25 cellular contexts compared by ENCODE assay signal in the genomic region with DNA sequence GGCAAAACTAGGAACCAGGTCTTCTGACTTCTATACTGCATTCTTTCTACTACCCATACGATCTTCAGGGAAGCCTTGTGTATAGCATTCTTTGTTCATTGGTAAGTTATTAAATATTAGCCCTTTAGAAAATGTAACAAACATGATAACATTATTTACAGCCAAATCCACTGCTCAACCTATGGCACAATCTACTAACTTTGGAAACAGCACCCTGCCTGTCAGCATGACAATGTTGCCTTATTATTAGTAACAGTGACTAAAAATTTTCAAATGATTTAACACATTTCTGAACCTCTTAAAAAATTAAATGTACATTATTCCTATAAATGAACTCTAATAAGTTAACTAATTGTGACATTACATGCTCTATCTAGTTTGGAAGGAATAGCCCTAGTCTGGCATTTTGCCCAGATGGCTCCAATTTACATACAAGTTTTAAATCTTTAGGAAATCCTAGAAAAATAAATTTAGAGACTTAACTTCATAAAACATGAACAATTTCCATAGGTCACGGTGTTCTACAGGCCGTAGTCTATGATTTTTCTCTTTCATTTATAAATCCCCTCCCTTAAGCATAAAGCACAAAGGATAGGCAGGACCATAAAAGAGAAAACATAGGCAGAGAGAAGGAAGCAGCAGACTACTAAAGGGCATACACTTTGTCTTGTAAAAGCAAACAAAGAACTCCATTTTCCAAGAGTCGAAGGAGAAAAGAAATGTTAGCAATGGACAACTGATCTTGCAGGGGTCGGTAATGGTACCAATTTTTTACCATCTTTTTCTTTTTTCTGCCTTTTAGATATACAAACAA. TPM values are rescaled to one million over a fixed set of nuclear protein-coding genes. Genes with fewer than 3 reads are reported as not detected.
A peak's percentile ranks its signal among the peaks of the same experiment; 100 is the strongest.
DNase-seq lines count a peak whose midpoint lies in the region; ATAC-seq, FAIRE-seq and TF ChIP-seq lines count a peak whose summit lies in the region.
"Had no signal": no experiment of that assay in that cellular context is flagged by ENCODE, and none has a peak within 500 bp of the region (broad histone marks: within the 10 kb centered on the region; RNA-seq: fewer than 3 reads in every experiment).

No MANE protein-coding gene starts in this region.

- H3K4me1 Mint-ChIP-seq in type B pancreatic cell (ENCODE audit: unreplicated experiment): peaks cover 25% of the 10 kb centered on the region

- BruUV-seq in HepG2 (replicated peaks; lab: Mats Ljungman, UMichigan): no TSS peak

- TF ChIP-seq POLR2A in HepG2 (IDR thresholded peaks at IDR 0.05; ENCODE audit: insufficient read depth in 1 of 2, low read depth in 2 of 2, low read length in 2 of 2) (no peak), right lobe of liver (IDR thresholded peaks at IDR 0.05) (no peak), sigmoid colon (IDR thresholded peaks at IDR 0.05) (no peak)

- H3K27ac ChIP-seq in HepG2 (ENCODE audit: extremely low read length, insufficient read depth, low read length): peak overlapping the region; percentile 39
- H3K27ac ChIP-seq in right lobe of liver: no peak overlapping the region
- H3K27ac ChIP-seq in colonic mucosa: peak overlapping the region; percentile 51
- H3K27ac ChIP-seq in sigmoid colon: no peak overlapping the region
- H3K27ac ChIP-seq: C4-2B, parathyroid adenoma, Peyer's patch, thyroid gland had no signal

- TF ChIP-seq CTCF in HepG2 (CRISPR knock-in tag; IDR thresholded peaks at IDR 0.05) (no peak), right lobe of liver (IDR thresholded peaks at IDR 0.05) (no peak), colonic mucosa (IDR thresholded peaks at IDR 0.05) (no peak), type B pancreatic cell (conservative IDR thresholded peaks at IDR 0.05) (no peak), sigmoid colon (IDR thresholded peaks at IDR 0.05) (no peak)

- in situ Hi-C loops in HepG2 (cut with HindIII; ENCODE audit: extremely low pct_ligation_motif_present, low pct_unique_long_range_greater_than_20kb): no loop called here

- H3K36me3 Mint-ChIP-seq in type B pancreatic cell: peaks cover 5% of the 10 kb centered on the region

- H3K4me1 ChIP-seq in HepG2 (ENCODE audit: insufficient read depth, low read length) (peaks cover 81% of the 10 kb centered on the region), right lobe of liver (peaks cover 0 to 8% (median 3%) of the 10 kb centered on the region in 4 donors), colonic mucosa (no peaks in the 10 kb centered on the region), sigmoid colon (peaks cover 0 to 33% (median 20%) of the 10 kb centered on the region in 4 donors)

- H3K27ac Mint-ChIP-seq in type B pancreatic cell: peak overlapping the region; percentile 53
- H3K27ac Mint-ChIP-seq: activated CD8-positive, alpha-beta T cell treated with anti-CD3 and anti-CD28 coated beads, Interleukin-2, amount 10 ng/mL, durations not matched to agents 7 days and 5 days had no signal

- CTCF ChIA-PET in HepG2 (lab: Yijun Ruan, JAX; ENCODE audit: low intra/inter-chr PET ratio, low total read pairs): no interaction called here

- H3K27me3 ChIP-seq in HepG2 (ENCODE audit: control insufficient read depth in 1 of 2, insufficient read depth in 2 of 2, low read length in 2 of 2): no peaks in the 10 kb centered on the region
- H3K27me3 ChIP-seq in right lobe of liver: no peaks in the 10 kb centered on the region
- no peaks in the 10 kb centered on the region for H3K27me3 ChIP-seq in colonic mucosa
- H3K27me3 ChIP-seq in sigmoid colon: no peaks in the 10 kb centered on the region
- H3K27me3 ChIP-seq: Peyer's patch, thyroid gland had no signal

- peaks cover 81% of the 10 kb centered on the region for H3K79me2 ChIP-seq in HepG2 (ENCODE audit: insufficient read depth, low read length)

- ATAC-seq in HepG2 (peak; percentile 49), right lobe of liver (no peak), left colon (peak; percentile 89)
- ATAC-seq: activated CD8-positive, alpha-beta T cell treated with anti-CD3 and anti-CD28 coated beads, Interleukin-2, amount 10 ng/mL, durations not matched to agents 7 days and 5 days had no signal

- H2AFZ ChIP-seq in HepG2 (ENCODE audit: low read length): no peak overlapping the region
- H2AFZ ChIP-seq: parathyroid adenoma had no signal

- H3K9ac ChIP-seq in HepG2 (ENCODE audit: insufficient read depth, low read depth, low read length): no peak overlapping the region
- H3K9ac ChIP-seq in colonic mucosa (ENCODE audit: low read depth in 2 of 2, low read length in 2 of 2): peak overlapping the region in 1 of 2 donors; percentile 34
- H3K9ac ChIP-seq: parathyroid adenoma had no signal

- peak; percentile 44 for FAIRE-seq in HepG2 (lab: Jason Lieb, UNC)
- FAIRE-seq: keratinocyte had no signal

- H3K36me3 ChIP-seq in HepG2 (replicated peaks in 1 of 2; ENCODE audit: control insufficient read depth in 1 of 2, insufficient read depth in 2 of 2, low read length in 2 of 2) (0 out of 5 replicates have a peak, but pooled peaks cover 1 to 6% of the 10 kb centered on the region in 2 experiments), right lobe of liver (no peaks in the 10 kb centered on the region), colonic mucosa (no peaks in the 10 kb centered on the region), sigmoid colon (no peaks in the 10 kb centered on the region)
- H3K36me3 ChIP-seq: Peyer's patch, thyroid gland had no signal

- TF ChIP-seq RAD21 in HepG2 (CRISPR knock-in tag; IDR thresholded peaks at IDR 0.05): no peak

- 59% methylated on average over 5 of the region's 5 CpGs for WGBS in HepG2 (ENCODE audit: low lambda C conversion rate)
- 59% methylated on average over 5 of the region's 5 CpGs for WGBS in right lobe of liver (ENCODE audit: insufficient coverage, low coverage, low lambda C conversion rate, missing lambda C conversion rate)
- WGBS in sigmoid colon, 2 donors: 24 to 58% methylated on average over 5 of the region's 5 CpGs

- H3K9me3 Mint-ChIP-seq in type B pancreatic cell: no peaks in the 10 kb centered on the region

- H3K4me2 ChIP-seq in HepG2 (ENCODE audit: low read depth, low read length): peak overlapping the region; percentile 14; the same call in 1 of the 2 replicates

- peak; percentile 22 for DNase-seq in HepG2 (ENCODE audit: low spot score)
- no peak for DNase-seq in right lobe of liver
- DNase-seq in colonic mucosa: no peak
- DNase-seq in left colon: no peak
- no peak for DNase-seq in type B pancreatic cell (ENCODE audit: extremely low spot score, unreplicated experiment)
- DNase-seq in AG08396 (ENCODE audit: low spot score): no peak
- no peak for DNase-seq in sigmoid colon
- no peak for DNase-seq in NCI-H1048 (lab: John Stamatoyannopoulos, UW)
- DNase-seq: activated CD4-positive, CD25-positive, alpha-beta regulatory T cell; activated CD8-positive, alpha-beta T cell treated with anti-CD3 and anti-CD28 coated beads, Interleukin-2, amount 10 ng/mL, durations not matched to agents 7 days and 5 days; activated T-cell treated with anti-CD3 and anti-CD28 coated beads, Interleukin-2, amount 50 U/mL, for 1 hour; cerebellar nuclear complex; DMS153; H7; hippocampal formation; Kasumi-1; NCI-H1092; NCI-H2081 treated with DMSO at 0.1 percent for 48 hours; Peyer's patch; stimulated activated naive CD4-positive, alpha-beta T cell; thyroid gland had no signal

- no peak for TF ChIP-seq EP300 in HepG2 (IDR thresholded peaks at IDR 0.05; ENCODE audit: low read depth in 2 of 2, low read length in 2 of 2)
- TF ChIP-seq EP300 in HepG2 (CRISPR knock-in tag; IDR thresholded peaks at IDR 0.05; ENCODE audit: borderline replicate concordance): no peak
- TF ChIP-seq EP300 in sigmoid colon (IDR thresholded peaks at IDR 0.05): no peak

- intact Hi-C loops in HepG2 (cut with micrococcal nuclease; ENCODE audit: unreplicated experiment): no loop called here
- intact Hi-C loops in right lobe of liver (cut with DNase I): no loop called here
- intact Hi-C loops in colonic mucosa (cut with DNase I): no loop called here
- intact Hi-C loops in left colon (cut with DNase I, micrococcal nuclease): no loop called here
- intact Hi-C loops in sigmoid colon (cut with DNase I): no loop called here

- no peaks in the 10 kb centered on the region for H3K9me3 ChIP-seq in HepG2 (ENCODE audit: low read length)
- no peaks in the 10 kb centered on the region for H3K9me3 ChIP-seq in right lobe of liver
- no peaks in the 10 kb centered on the region for H3K9me3 ChIP-seq in colonic mucosa
- no peaks in the 10 kb centered on the region for H3K9me3 ChIP-seq in sigmoid colon
- H3K9me3 ChIP-seq: Peyer's patch, thyroid gland had no signal

- peaks cover 12% of the 10 kb centered on the region for H4K20me1 ChIP-seq in HepG2 (ENCODE audit: insufficient read depth, low read length)

- peak overlapping the region; percentile 30 for H3K4me3 Mint-ChIP-seq in type B pancreatic cell
- H3K4me3 Mint-ChIP-seq: activated CD8-positive, alpha-beta T cell treated with anti-CD3 and anti-CD28 coated beads, Interleukin-2, amount 10 ng/mL, durations not matched to agents 7 days and 5 days had no signal

- no peak overlapping the region for H3K4me3 ChIP-seq in HepG2 (replicated peaks in 1 of 3; ENCODE audit: insufficient read depth in 1 of 3, low read depth in 2 of 3, low read length in 3 of 3)
- no peak overlapping the region for H3K4me3 ChIP-seq in right lobe of liver
- no peak overlapping the region for H3K4me3 ChIP-seq in colonic mucosa
- H3K4me3 ChIP-seq in sigmoid colon: no peak overlapping the region
- H3K4me3 ChIP-seq: lung, Peyer's patch, thyroid gland had no signal

- POLR2A ChIA-PET in HepG2 (lab: Yijun Ruan, JAX): interaction anchor here (0.7 kb wide), 1 partner anchor 510 kb away, joined by 3 read pairs; the partner anchor contains the start of gene THOC1

- no peaks in the 10 kb centered on the region for H3K27me3 Mint-ChIP-seq in type B pancreatic cell

RNA-seq across cellular contexts. Expression of gene YES1, which starts 33.6 kb away (rescaled TPM):
- total RNA-seq in HepG2 (2016; rRNA removed; fragmentation: Illumina TruSeq; extraction: Trizol) (70.8 and 105 TPM in 2 replicates), right lobe of liver (10 to 100 TPM; 30.6 to 79.8 (median 43.2) TPM), colonic mucosa (10 to 100 TPM; 56.3 to 83.4 TPM), left colon (10 to 100 TPM; 64.7 to 74.6 TPM), type B pancreatic cell (ENCODE audit: low replicate concordance) (38.8 and 48.5 TPM in 2 replicates), sigmoid colon (100 to 1,000 TPM; 105 to 146 (median 114) TPM)
- total RNA-seq in HepG2 (2016; cell fraction: cytosol; rRNA removed; fragmentation: Illumina TruSeq; extraction: Trizol; ENCODE audit: low read depth): 15.8 and 18.2 TPM in 2 replicates
- total RNA-seq in HepG2 (2016; cell fraction: insoluble cytoplasmic fraction; rRNA removed; fragmentation: Illumina TruSeq; extraction: Trizol): 69.2 and 96.9 TPM in 2 replicates
- total RNA-seq in HepG2 (2016; cell fraction: membrane; rRNA removed; fragmentation: Illumina TruSeq; extraction: Trizol): 80.5 and 89.8 TPM in 2 replicates
- 32.4 and 40.0 TPM in 2 replicates for total RNA-seq in HepG2 (2016; cell fraction: nucleus; rRNA removed; fragmentation: Illumina TruSeq; extraction: Trizol)
- polyA plus RNA-seq in HepG2 (2011; rRNA removed) (13.6 and 17.2 TPM in 2 replicates), sigmoid colon (10 to 100 TPM; 27.6 to 60.6 (median 31.8) TPM)
- polyA plus RNA-seq in HepG2 (2011; cell fraction: cytosol; rRNA removed): 20.0 and 23.3 TPM in 2 replicates
- polyA plus RNA-seq in HepG2 (2011; cell fraction: nucleus; rRNA removed): 12.0 and 12.1 TPM in 2 replicates
- polyA plus RNA-seq in HepG2 (2012): 38.9 and 45.8 TPM in 2 replicates
- 10.0 and 10.4 TPM in 2 replicates for polyA plus RNA-seq in HepG2 (2016; cell fraction: cytosol; fragmentation: Illumina TruSeq; extraction: Trizol; ENCODE audit: low read depth)
- 69.0 and 76.0 TPM in 2 replicates for polyA plus RNA-seq in HepG2 (2016; cell fraction: insoluble cytoplasmic fraction; fragmentation: Illumina TruSeq; extraction: Trizol; ENCODE audit: low read depth)
- 33.4 and 35.7 TPM in 2 replicates for polyA plus RNA-seq in HepG2 (2016; cell fraction: membrane; fragmentation: Illumina TruSeq; extraction: Trizol; ENCODE audit: low read depth)
- 27.3 and 29.1 TPM in 2 replicates for polyA plus RNA-seq in HepG2 (2016; cell fraction: nucleus; fragmentation: Illumina TruSeq; extraction: Trizol; ENCODE audit: insufficient read depth, low read depth)
- polyA minus RNA-seq in HepG2 (2011; rRNA and poly(A)+ RNA removed; ENCODE audit: low replicate concordance): 35.4 and 58.6 TPM in 2 replicates
- 29.1 and 33.4 TPM in 2 replicates for polyA minus RNA-seq in HepG2 (2011; cell fraction: cytosol; rRNA and poly(A)+ RNA removed)
- 16.5 and 22.1 TPM in 2 replicates for polyA minus RNA-seq in HepG2 (2011; cell fraction: nucleus; rRNA and poly(A)+ RNA removed)

Comparison
In these comparisons a context has a peak if more than half of its experiments do, and no peak if none do; other contexts are left out.
1. ATAC-seq: peak in HepG2 (single experiment) and left colon (single experiment); none in right lobe of liver (0 of 4).
2. H3K27ac ChIP-seq: peak in HepG2 (single experiment) and colonic mucosa (single experiment); none in right lobe of liver (0 of 3) and sigmoid colon (0 of 4).